Comparison of ENCODE assay signal across 26 cellular contexts in genomic region chrX:138964501-138964900, GRCh38.
DNase-seq lines count a peak whose midpoint lies in the region; ATAC-seq and TF ChIP-seq lines count a peak whose summit lies in the region.
"Had no signal": no experiment of that assay in that cellular context is flagged by ENCODE, and none has a peak within 500 bp of the region (broad histone marks: within the 10 kb centered on the region; RNA-seq: fewer than 3 reads in every experiment).

No MANE protein-coding gene starts in this region.

- H3K4me1 Mint-ChIP-seq in neural crest cell = peaks cover 32% of the 10 kb centered on the region
- H3K4me1 Mint-ChIP-seq: CD4-positive, alpha-beta memory T cell; CD8-positive, alpha-beta memory T cell had no signal

- peak; percentile 37 for DNase-seq in Right ventricle myocardium superior
- DNase-seq in right atrium auricular region (ENCODE audit: low spot score) = no peak
- peak; percentile 11 for DNase-seq in left ventricle myocardium inferior
- no peak for DNase-seq in cardiac septum (ENCODE audit: low spot score)
- peak; percentile 26 for DNase-seq in NCI-H69 (lab: John Stamatoyannopoulos, UW)
- no peak for DNase-seq in neural crest cell (ENCODE audit: low read depth, low spot score)
- DNase-seq in Ammon's horn (ENCODE audit: low spot score) = no peak
- DNase-seq: AML-193; BE2C; C1 segment of cervical spinal cord; CD4-positive, alpha-beta memory T cell; CD4-positive, CD25-positive, alpha-beta regulatory T cell; CD8-positive, alpha-beta memory T cell; COR-L47; DMS 273 treated with DMSO at 0.1 percent for 48 hours; DMS153; DMS53; DMS79; DND-41; EL; GDM1 had no signal

- ATAC-seq in Right ventricle myocardium superior (ENCODE audit: poor library complexity) = no peak
- ATAC-seq: A549, GM12878 had no signal

- peaks cover 20% of the 10 kb centered on the region for H3K36me3 Mint-ChIP-seq in neural crest cell (ENCODE audit: low read depth)
- H3K36me3 Mint-ChIP-seq: CD14-positive monocyte; CD4-positive, alpha-beta memory T cell; CD4-positive, CD25-positive, alpha-beta regulatory T cell; CD8-positive, alpha-beta memory T cell had no signal

- no peaks in the 10 kb centered on the region for H3K36me3 ChIP-seq in right atrium auricular region
- no peaks in the 10 kb centered on the region for H3K36me3 ChIP-seq in left ventricle myocardium inferior
- H3K36me3 ChIP-seq: BE2C, BLaER1 had no signal

- H3K4me1 ChIP-seq in right atrium auricular region (no peaks in the 10 kb centered on the region), left ventricle myocardium inferior (no peaks in the 10 kb centered on the region)
- H3K4me1 ChIP-seq: A549, BE2C, BLaER1 had no signal

- H3K9me3 ChIP-seq in right atrium auricular region (no peaks in the 10 kb centered on the region), left ventricle myocardium inferior (replicated peaks) (no peaks in the 10 kb centered on the region)
- H3K9me3 ChIP-seq: A549, BE2C, BLaER1 had no signal

- no peak overlapping the region for H3K4me3 Mint-ChIP-seq in neural crest cell
- H3K4me3 Mint-ChIP-seq: CD14-positive monocyte; CD4-positive, CD25-positive, alpha-beta regulatory T cell; CD8-positive, alpha-beta memory T cell had no signal

- H3K4me3 ChIP-seq in right atrium auricular region (no peak overlapping the region), left ventricle myocardium inferior (no peak overlapping the region)
- H3K4me3 ChIP-seq: A549, BLaER1, GM12878 had no signal

- TF ChIP-seq CTCF in right atrium auricular region (IDR thresholded peaks at IDR 0.05) (no peak), left ventricle myocardium inferior (IDR thresholded peaks at IDR 0.05; ENCODE audit: borderline replicate concordance) (no peak), neural crest cell (conservative IDR thresholded peaks at IDR 0.05) (no peak)

- intact Hi-C loops in Right ventricle myocardium superior (cut with DNase I) = no loop called here
- intact Hi-C loops in left ventricle myocardium inferior (cut with micrococcal nuclease) = no loop called here
- intact Hi-C loops in cardiac septum (cut with DNase I) = no loop called here

- H3K27me3 ChIP-seq in right atrium auricular region (no peaks in the 10 kb centered on the region), left ventricle myocardium inferior (ENCODE audit: low read depth) (no peaks in the 10 kb centered on the region)
- H3K27me3 ChIP-seq: BE2C had no signal

- H3K27ac Mint-ChIP-seq in neural crest cell (ENCODE audit: unreplicated experiment) = peak overlapping the region; percentile 29
- H3K27ac Mint-ChIP-seq: CD14-positive monocyte; CD4-positive, alpha-beta memory T cell; CD4-positive, CD25-positive, alpha-beta regulatory T cell; CD8-positive, alpha-beta memory T cell had no signal

- no peaks in the 10 kb centered on the region for H3K27me3 Mint-ChIP-seq in neural crest cell (ENCODE audit: low read depth)
- H3K27me3 Mint-ChIP-seq: CD4-positive, alpha-beta memory T cell; CD4-positive, CD25-positive, alpha-beta regulatory T cell had no signal

- H3K27ac ChIP-seq in right atrium auricular region = no peak overlapping the region
- H3K27ac ChIP-seq in left ventricle myocardium inferior (replicated peaks) = no peak overlapping the region
- H3K27ac ChIP-seq: 22Rv1, A549, BLaER1 had no signal

- peaks cover 6% of the 10 kb centered on the region for H3K9me3 Mint-ChIP-seq in neural crest cell

Comparison
In these comparisons a context has a peak if more than half of its experiments do, and no peak if none do; other contexts are left out.
1. DNase-seq: peak in Right ventricle myocardium superior (single experiment), left ventricle myocardium inferior (single experiment) and NCI-H69 (single experiment); none in right atrium auricular region (single experiment), cardiac septum (single experiment), neural crest cell (single experiment) and Ammon's horn (single experiment).